ENCODE assay signal across 11 cellular contexts in genomic region chr7:22660732-22661131, GRCh38.
A peak's percentile ranks its signal among the peaks of the same experiment; 100 is the strongest.
DNase-seq lines count a peak whose midpoint lies in the region; ATAC-seq, FAIRE-seq and TF ChIP-seq lines count a peak whose summit lies in the region.
"Had no signal": no experiment of that assay in that cellular context is flagged by ENCODE, and none has a peak within 500 bp of the region (broad histone marks: within the 10 kb centered on the region; RNA-seq: fewer than 3 reads in every experiment).

No MANE protein-coding gene starts in this region.

- DNase-seq in NCI-H146 (lab: John Stamatoyannopoulos, UW) (peak; percentile 59), NCI-H146 treated with DMSO at 0.1 percent for 48 hours (lab: John Stamatoyannopoulos, UW; ENCODE audit: unreplicated experiment) (no peak), K562 (ENCODE audit: extremely low read depth in 1 of 4, low spot score in 3 of 4) (peak in 3 of 4 experiments; percentile 37 to 63 (median 54)), neural crest cell (ENCODE audit: low read depth, low spot score) (no peak), pons (ENCODE audit: low spot score) (no peak), urothelium cell line (ENCODE audit: low spot score) (no peak)
- DNase-seq: effector memory CD8-positive, alpha-beta T cell had no signal

- CTCF ChIA-PET in K562 (lab: Yijun Ruan, JAX; ENCODE audit: low intra/inter-chr PET ratio), result interaction anchor here (0.9 kb wide), 1 partner anchor 66 kb away, joined by 3 read pairs; the partner anchor contains the start of gene IL6

- no peak for TF ChIP-seq EP300 in K562 (IDR thresholded peaks at IDR 0.05; ENCODE audit: low read length)

- H3K9me3 ChIP-seq in K562 (replicated peaks; ENCODE audit: control insufficient read depth, insufficient read depth, low read depth, low read length), result no peaks in the 10 kb centered on the region
- H3K9me3 ChIP-seq: thoracic aorta had no signal

- H3K9me3 Mint-ChIP-seq in IgD-negative memory B cell, result no peaks in the 10 kb centered on the region
- H3K9me3 Mint-ChIP-seq in neural crest cell, result peaks cover 6% of the 10 kb centered on the region
- H3K9me3 Mint-ChIP-seq: effector memory CD8-positive, alpha-beta T cell had no signal

- H2AFZ ChIP-seq in K562 (ENCODE audit: low read depth, low read length), result no peak overlapping the region

- H3K36me3 ChIP-seq in K562 (ENCODE audit: control insufficient read depth, insufficient read depth, low read length), result peaks cover 30% of the 10 kb centered on the region; the same call in 2 of the 3 replicates
- H3K36me3 ChIP-seq: thoracic aorta had no signal

- peak overlapping the region in 2 of 4 donors; percentile 39 to 76 for H3K4me3 Mint-ChIP-seq in IgD-negative memory B cell
- no peak overlapping the region for H3K4me3 Mint-ChIP-seq in neural crest cell
- H3K4me3 Mint-ChIP-seq: effector memory CD8-positive, alpha-beta T cell had no signal

- H4K20me1 ChIP-seq in K562 (replicated peaks; ENCODE audit: control insufficient read depth, insufficient read depth, low read length), result no peaks in the 10 kb centered on the region

- H3K4me1 ChIP-seq in K562 (replicated peaks in 1 of 2; ENCODE audit: control insufficient read depth in 2 of 2, insufficient read depth in 2 of 2, low read length in 2 of 2), result peaks cover 13 to 31% of the 10 kb centered on the region in 2 experiments; a peak in 4 of 5 replicates

- H3K36me3 Mint-ChIP-seq in IgD-negative memory B cell, result peaks cover 1% of the 10 kb centered on the region
- no peaks in the 10 kb centered on the region for H3K36me3 Mint-ChIP-seq in neural crest cell (ENCODE audit: low read depth)

- POLR2A ChIA-PET in K562 (lab: Yijun Ruan, JAX), result interaction anchor here (0.6 to 3.0 kb wide), 5 partner anchors 11 to 549 kb away, joined by 3 to 9 read pairs (median 3); no protein-coding TSS in a partner anchor

- H3K9me1 ChIP-seq in K562 (ENCODE audit: control insufficient read depth, insufficient read depth, low read length), result no peaks in the 10 kb centered on the region

- ATAC-seq in K562, result peak; percentile 79
- ATAC-seq in HG02852 (IDR thresholded peaks at IDR 0.05; ENCODE audit: unreplicated experiment), result no peak
- ATAC-seq: effector memory CD8-positive, alpha-beta T cell had no signal

- H3K79me2 ChIP-seq in K562 (ENCODE audit: control insufficient read depth, insufficient read depth, low read length), result peaks cover 24% of the 10 kb centered on the region

- no peak overlapping the region for H3K27ac ChIP-seq in K562 (ENCODE audit: extremely low read depth, low read depth, low read length)
- H3K27ac ChIP-seq: KMS-11, thoracic aorta had no signal

- FAIRE-seq in K562 (lab: Jason Lieb, UNC), result no peak
- no peak for FAIRE-seq in urothelium cell line (lab: Jason Lieb, UNC)

- peak in 1 of 2 experiments; percentile 42; a peak in 2 of 4 replicates for TF ChIP-seq RAD21 in K562 (CRISPR knock-in tag; conservative IDR thresholded peaks at IDR 0.05 in 1 of 2, IDR thresholded peaks at IDR 0.05 in 1 of 2)

- H3K27ac Mint-ChIP-seq in IgD-negative memory B cell (peak overlapping the region; percentile 16 to 87 (median 74)), neural crest cell (ENCODE audit: unreplicated experiment) (no peak overlapping the region)
- H3K27ac Mint-ChIP-seq: effector memory CD8-positive, alpha-beta T cell had no signal

- H3K4me3 ChIP-seq in K562, result no peak overlapping the region
- H3K4me3 ChIP-seq: thoracic aorta had no signal

- no TSS peak for BruUV-seq in K562 (replicated peaks; lab: Mats Ljungman, UMichigan)

- H3K27me3 ChIP-seq in K562 (ENCODE audit: control insufficient read depth in 2 of 2, insufficient read depth in 2 of 2, low read length in 2 of 2), result no peaks in the 10 kb centered on the region

- TF ChIP-seq POLR2A in K562 (conservative IDR thresholded peaks at IDR 0.05), result no peak

- H3K4me1 Mint-ChIP-seq in IgD-negative memory B cell, result peaks cover 34 to 48% (median 45%) of the 10 kb centered on the region in 3 donors
- H3K4me1 Mint-ChIP-seq in neural crest cell, result peaks cover 7% of the 10 kb centered on the region

- 69% methylated on average over 3 of the region's 3 CpGs for WGBS in K562 (ENCODE audit: insufficient coverage, low coverage, missing lambda C conversion rate)

- no peak overlapping the region for H3K4me2 ChIP-seq in K562 (ENCODE audit: insufficient read depth, low read length)
- H3K4me2 ChIP-seq: KMS-11 had no signal

- H3K27me3 Mint-ChIP-seq in IgD-negative memory B cell (no peaks in the 10 kb centered on the region), neural crest cell (ENCODE audit: low read depth) (no peaks in the 10 kb centered on the region)

- TF ChIP-seq CTCF in K562 (IDR thresholded peaks at IDR 0.05 in 2 of 3, conservative IDR thresholded peaks at IDR 0.05 in 1 of 3; ENCODE audit: insufficient read depth in 2 of 3, low read depth in 1 of 3, low read length in 3 of 3) (peak; percentile 60 to 71 (median 64)), neural crest cell (conservative IDR thresholded peaks at IDR 0.05) (peak; percentile 18)

- in situ Hi-C loops in K562 (cut with MboI), result no loop called here

- no peak overlapping the region for H3K9ac ChIP-seq in K562 (ENCODE audit: insufficient read depth in 1 of 2, low read depth in 2 of 2, low read length in 2 of 2)
- H3K9ac ChIP-seq: KMS-11 had no signal

- intact Hi-C loops in K562 (cut with micrococcal nuclease), result loop anchor here (5.0 to 10.0 kb wide), 2 partner anchors 98 to 194 kb away; no protein-coding TSS in a partner anchor

TF ChIP-seq in K562, 482 proteins besides CTCF, POLR2A, EP300 and RAD21 (continues in another document):
- TF ChIP-seq HEY1 (CRISPR knock-in tag; IDR thresholded peaks at IDR 0.05; ENCODE audit: borderline replicate concordance) (no peak), HDGF (IDR thresholded peaks at IDR 0.05) (no peak), CBFA2T2 (conservative IDR thresholded peaks at IDR 0.05) (no peak), ZNF449 (CRISPR knock-in tag; IDR thresholded peaks at IDR 0.05) (no peak), ZNF431 (CRISPR knock-in tag; IDR thresholded peaks at IDR 0.05) (no peak), EZH2 (IDR thresholded peaks at IDR 0.05; ENCODE audit: borderline replicate concordance, low read depth, low read length) (no peak), GABPA (tag; conservative IDR thresholded peaks at IDR 0.05; ENCODE audit: low read depth) (no peak), SMAD4 (CRISPR knock-in tag; conservative IDR thresholded peaks at IDR 0.05) (no peak), NFIX (CRISPR knock-in tag; IDR thresholded peaks at IDR 0.05; ENCODE audit: low read depth) (no peak), ELK3 (CRISPR knock-in tag; IDR thresholded peaks at IDR 0.05) (no peak), NR3C1 (CRISPR knock-in tag; IDR thresholded peaks at IDR 0.05) (no peak), ZNF239 (CRISPR knock-in tag; IDR thresholded peaks at IDR 0.05) (no peak), NR4A1 (CRISPR knock-in tag; IDR thresholded peaks at IDR 0.05) (no peak), NR4A1 (tag; IDR thresholded peaks at IDR 0.05) (no peak), CXXC5 (CRISPR knock-in tag; IDR thresholded peaks at IDR 0.05) (no peak), FOXJ2 (tag; IDR thresholded peaks at IDR 0.05) (no peak), RFX7 (CRISPR knock-in tag; IDR thresholded peaks at IDR 0.05) (no peak), CTCFL (IDR thresholded peaks at IDR 0.05; ENCODE audit: borderline replicate concordance, insufficient read depth, low read depth, low read length, poor library complexity, severe bottlenecking) (peak; percentile 84), KLF6 (CRISPR knock-in tag; IDR thresholded peaks at IDR 0.05; ENCODE audit: borderline replicate concordance) (no peak)

Comparison
In these comparisons a context has a peak if more than half of its experiments do, and no peak if none do; other contexts are left out.
1. DNase-seq: peak in NCI-H146 (single experiment) and K562 (3 of 4); none in NCI-H146 treated with DMSO at 0.1 percent for 48 hours (single experiment), neural crest cell (single experiment), pons (single experiment) and urothelium cell line (single experiment).